Comparison of ENCODE assay signal across 8 cellular contexts in the genomic region with DNA sequence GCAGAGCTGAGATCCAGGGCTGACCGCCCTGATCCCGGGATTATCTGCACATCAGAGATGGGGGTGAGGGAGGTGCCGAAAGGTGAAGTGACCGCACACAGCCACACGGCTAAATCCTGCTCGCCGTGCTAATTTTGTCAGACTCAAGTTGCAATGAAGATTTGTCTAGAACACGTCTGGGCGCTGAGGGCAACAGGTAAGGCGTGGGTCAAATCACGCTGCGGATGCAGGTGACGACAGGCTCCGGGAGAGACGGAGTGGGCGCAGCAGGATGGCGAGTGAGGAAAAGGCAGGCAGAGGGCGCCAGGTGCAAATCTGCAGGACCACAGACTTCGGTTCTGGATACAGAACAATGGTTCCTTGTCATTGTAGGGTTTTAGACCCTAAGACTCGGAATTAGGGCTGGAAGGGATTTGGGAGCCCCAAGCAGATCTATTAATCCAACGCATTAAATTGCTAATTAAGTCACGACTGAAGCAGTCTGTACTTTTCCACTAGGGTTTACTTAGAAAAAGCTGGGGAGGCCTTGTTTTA. TPM values are rescaled to one million over a fixed set of nuclear protein-coding genes. Genes with fewer than 3 reads are reported as not detected.
DNase-seq lines count a peak whose midpoint lies in the region; ATAC-seq, FAIRE-seq and TF ChIP-seq lines count a peak whose summit lies in the region.

No MANE protein-coding gene starts in this region.

- H3K4me1 Mint-ChIP-seq in astrocyte (ENCODE audit: low read depth, unreplicated experiment), result peaks cover 17% of the 10 kb centered on the region

- no peaks in the 10 kb centered on the region for H3K36me3 Mint-ChIP-seq in astrocyte (ENCODE audit: low read depth, unreplicated experiment)

- peak; percentile 27 to 70 for TF ChIP-seq RAD21 in liver (IDR thresholded peaks at IDR 0.05)

- no peak for FAIRE-seq in astrocyte (lab: Jason Lieb, UNC)

- no peak for ATAC-seq in GM21367 (IDR thresholded peaks at IDR 0.05; ENCODE audit: unreplicated experiment)

- no peaks in the 10 kb centered on the region for H3K9me3 ChIP-seq in BLaER1
- H3K9me3 ChIP-seq in astrocyte (ENCODE audit: insufficient read depth, low read depth, low read length), result no peaks in the 10 kb centered on the region
- no peaks in the 10 kb centered on the region for H3K9me3 ChIP-seq in liver (ENCODE audit: control insufficient read depth in 4 of 4, low read length in 3 of 4)

- no peak overlapping the region for H3K27ac Mint-ChIP-seq in astrocyte (ENCODE audit: unreplicated experiment)

- H2AFZ ChIP-seq in astrocyte (ENCODE audit: low read depth, low read length), result no peak overlapping the region

- WGBS in liver, result 62% methylated on average over 22 of the region's 22 CpGs

- DNase-seq in H7 (peak; percentile 87), astrocyte (ENCODE audit: low read depth) (no peak), NCI-H2029 (lab: John Stamatoyannopoulos, UW) (no peak), SHP77 treated with DMSO at 0.1 percent for 48 hours (lab: John Stamatoyannopoulos, UW) (no peak), GDM1 (lab: John Stamatoyannopoulos, UW) (no peak)

- H3K4me1 ChIP-seq in BLaER1, result peaks cover 81% of the 10 kb centered on the region
- peaks cover 14% of the 10 kb centered on the region for H3K4me1 ChIP-seq in astrocyte (ENCODE audit: insufficient read depth, low read length)
- peaks cover 6 to 57% (median 40%) of the 10 kb centered on the region in 4 donors for H3K4me1 ChIP-seq in liver (ENCODE audit: control insufficient read depth in 4 of 4, insufficient read depth in 4 of 4, low read length in 3 of 4)

- H3K27ac ChIP-seq in BLaER1, result no peak overlapping the region
- H3K27ac ChIP-seq in astrocyte (ENCODE audit: low read depth, low read length), result no peak overlapping the region
- H3K27ac ChIP-seq in liver (ENCODE audit: low read depth in 1 of 2, low read length in 2 of 2), result peak overlapping the region in 1 of 2 donors; percentile 95

- H3K4me3 ChIP-seq in BLaER1, result no peak overlapping the region
- no peak overlapping the region for H3K4me3 ChIP-seq in H7 (ENCODE audit: insufficient read depth, low read depth, low read length)
- H3K4me3 ChIP-seq in astrocyte (ENCODE audit: insufficient read depth, low read depth, low read length), result no peak overlapping the region
- H3K4me3 ChIP-seq in liver (ENCODE audit: low read depth in 1 of 3, low read length in 3 of 3), result no peak overlapping the region

- H3K27me3 ChIP-seq in BLaER1, result no peaks in the 10 kb centered on the region
- H3K27me3 ChIP-seq in H7 (ENCODE audit: control insufficient read depth, insufficient read depth, low read length), result peaks cover 6% of the 10 kb centered on the region
- no peaks in the 10 kb centered on the region for H3K27me3 ChIP-seq in astrocyte (ENCODE audit: insufficient read depth, low read length)
- H3K27me3 ChIP-seq in liver (ENCODE audit: control insufficient read depth in 4 of 4, insufficient read depth in 4 of 4, low read length in 3 of 4), result no peaks in the 10 kb centered on the region

- no peaks in the 10 kb centered on the region for H3K36me3 ChIP-seq in BLaER1
- H3K36me3 ChIP-seq in H7 (replicated peaks; ENCODE audit: control insufficient read depth, insufficient read depth, low read length), result no peaks in the 10 kb centered on the region
- H3K36me3 ChIP-seq in astrocyte (ENCODE audit: insufficient read depth, low read length), result no peaks in the 10 kb centered on the region
- no peaks in the 10 kb centered on the region for H3K36me3 ChIP-seq in liver (ENCODE audit: control insufficient read depth in 4 of 4, insufficient read depth in 3 of 4, low read depth in 1 of 4, low read length in 3 of 4)

- H3K79me2 ChIP-seq in astrocyte (ENCODE audit: insufficient read depth, low read length), result peaks cover 24% of the 10 kb centered on the region

- peak overlapping the region; percentile 48 for H3K4me3 Mint-ChIP-seq in astrocyte (ENCODE audit: unreplicated experiment)

- peaks cover 18% of the 10 kb centered on the region for H3K27me3 Mint-ChIP-seq in astrocyte (ENCODE audit: low read depth, unreplicated experiment)

- no peaks in the 10 kb centered on the region for H3K9me3 Mint-ChIP-seq in astrocyte (ENCODE audit: unreplicated experiment)

- H3K9ac ChIP-seq in BLaER1 (peak overlapping the region; percentile 98; the same call in 1 of the 2 replicates), astrocyte (ENCODE audit: low read length) (no peak overlapping the region), liver (ENCODE audit: low read depth in 1 of 2, low read length in 2 of 2) (no peak overlapping the region)

- peaks cover 20% of the 10 kb centered on the region for H4K20me1 ChIP-seq in BLaER1
- H4K20me1 ChIP-seq in astrocyte (ENCODE audit: insufficient read depth, low read length), result peaks cover 22% of the 10 kb centered on the region

- peak overlapping the region; percentile 97 for H3K4me2 ChIP-seq in BLaER1
- peak overlapping the region; percentile 24 for H3K4me2 ChIP-seq in astrocyte (ENCODE audit: low read length)

- TF ChIP-seq CTCF in astrocyte (IDR thresholded peaks at IDR 0.05; ENCODE audit: insufficient read depth, low read depth, low read length) (peak; percentile 26), liver (IDR thresholded peaks at IDR 0.05; ENCODE audit: low read depth, low read length, missing input control) (peak; percentile 9)

TF ChIP-seq in liver, 16 proteins besides CTCF, POLR2A, EP300 and RAD21:
- TF ChIP-seq, protein P1, sequence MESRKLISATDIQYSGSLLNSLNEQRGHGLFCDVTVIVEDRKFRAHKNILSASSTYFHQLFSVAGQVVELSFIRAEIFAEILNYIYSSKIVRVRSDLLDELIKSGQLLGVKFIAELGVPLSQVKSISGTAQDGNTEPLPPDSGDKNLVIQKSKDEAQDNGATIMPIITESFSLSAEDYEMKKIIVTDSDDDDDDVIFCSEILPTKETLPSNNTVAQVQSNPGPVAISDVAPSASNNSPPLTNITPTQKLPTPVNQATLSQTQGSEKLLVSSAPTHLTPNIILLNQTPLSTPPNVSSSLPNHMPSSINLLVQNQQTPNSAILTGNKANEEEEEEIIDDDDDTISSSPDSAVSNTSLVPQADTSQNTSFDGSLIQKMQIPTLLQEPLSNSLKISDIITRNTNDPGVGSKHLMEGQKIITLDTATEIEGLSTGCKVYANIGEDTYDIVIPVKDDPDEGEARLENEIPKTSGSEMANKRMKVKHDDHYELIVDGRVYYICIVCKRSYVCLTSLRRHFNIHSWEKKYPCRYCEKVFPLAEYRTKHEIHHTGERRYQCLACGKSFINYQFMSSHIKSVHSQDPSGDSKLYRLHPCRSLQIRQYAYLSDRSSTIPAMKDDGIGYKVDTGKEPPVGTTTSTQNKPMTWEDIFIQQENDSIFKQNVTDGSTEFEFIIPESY (IDR thresholded peaks at IDR 0.05), result no peak
- TF ChIP-seq HNF4G (IDR thresholded peaks at IDR 0.05), result no peak

RNA-seq across cellular contexts. Expression of a gene that starts 1.9 kb away (rescaled TPM):
- 55.8 and 58.3 TPM in 2 replicates for total RNA-seq in H7 (2014; rRNA removed; shearing (Covaris generic))
- total RNA-seq in astrocyte (25.8 and 30.4 TPM in 2 replicates), liver (10 to 100 TPM; 22.2 to 45.2 TPM)
- 10 to 100 TPM; 10.0 to 23.2 TPM for polyA plus RNA-seq in liver
